ENCODE assay signal across 10 cellular contexts in the genomic region with DNA sequence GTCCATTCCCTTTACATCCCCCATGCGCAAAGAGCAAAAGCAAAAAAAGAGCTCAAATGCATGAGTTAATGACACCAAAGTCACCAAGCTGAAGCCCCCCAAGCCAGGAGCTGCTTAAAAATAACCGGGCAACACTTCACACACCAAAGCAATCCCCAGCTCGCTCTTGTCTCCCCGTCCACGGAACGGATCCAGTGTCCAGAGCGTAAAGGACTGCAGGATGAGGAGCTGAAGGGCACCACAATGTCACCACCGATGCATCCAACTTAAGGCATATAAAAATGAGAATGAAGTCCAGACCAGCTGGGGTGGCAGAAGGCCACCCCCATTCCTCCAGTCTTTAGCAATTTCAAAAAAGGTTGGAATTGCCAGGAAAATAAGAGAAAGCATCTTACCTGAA. TPM values are rescaled to one million over a fixed set of nuclear protein-coding genes. Genes with fewer than 3 reads are reported as not detected.
DNase-seq lines count a peak whose midpoint lies in the region; ATAC-seq, FAIRE-seq and TF ChIP-seq lines count a peak whose summit lies in the region.
"Had no signal": no experiment of that assay in that cellular context is flagged by ENCODE, and none has a peak within 500 bp of the region (broad histone marks: within the 10 kb centered on the region; RNA-seq: fewer than 3 reads in every experiment).

No MANE protein-coding gene starts in this region.

- FAIRE-seq in H1 (lab: Jason Lieb, UNC) = no peak

- H3K4ac ChIP-seq in H1 (replicated peaks; ENCODE audit: insufficient read length, low read depth, low read length) = no peak overlapping the region

- H2AFZ ChIP-seq in H1 (ENCODE audit: low read length) = no peak overlapping the region

- H3K79me2 ChIP-seq in H1 (ENCODE audit: control insufficient read depth in 1 of 2, insufficient read depth in 2 of 2, low read length in 2 of 2) = peaks cover 42 to 87% of the 10 kb centered on the region in 2 experiments

- no peak overlapping the region for H2BK12ac ChIP-seq in H1 (ENCODE audit: low read depth, low read length)

- H3K9me3 ChIP-seq in HUES48 (ENCODE audit: control insufficient read depth, insufficient read depth, low read length) (no peaks in the 10 kb centered on the region), H1 (ENCODE audit: insufficient read depth in 2 of 2, low read depth in 1 of 2, low read length in 1 of 2) (no peaks in the 10 kb centered on the region)

- peaks cover 3 to 37% of the 10 kb centered on the region in 2 experiments for H4K20me1 ChIP-seq in H1 (replicated peaks in 1 of 2; ENCODE audit: control insufficient read depth in 1 of 2, insufficient read depth in 2 of 2, low read length in 2 of 2)

- no peaks in the 10 kb centered on the region for H3K27me3 Mint-ChIP-seq in nephron (ENCODE audit: low read depth)

- no peak overlapping the region for H3K9ac ChIP-seq in HUES48 (ENCODE audit: low read depth, low read length)
- no peak overlapping the region for H3K9ac ChIP-seq in H1 (replicated peaks in 1 of 4; ENCODE audit: extremely low read depth in 1 of 4, low read depth in 3 of 4, low read length in 3 of 4)

- DNase-seq in H1 (ENCODE audit: low read depth in 1 of 2, low spot score in 2 of 2) = no peak
- no peak for DNase-seq in H4 (ENCODE audit: low spot score)
- DNase-seq: hippocampal formation, NCI-H187 had no signal

- peak overlapping the region; percentile 92 to 96 (median 95) for H3K27ac Mint-ChIP-seq in nephron

- H3K14ac ChIP-seq in H1 (ENCODE audit: insufficient read length) = no peak overlapping the region

- peaks cover 73% of the 10 kb centered on the region for H3K36me3 Mint-ChIP-seq in nephron (ENCODE audit: low read depth)

- no peak overlapping the region for H3K56ac ChIP-seq in H1 (replicated peaks; ENCODE audit: insufficient read length, low read depth, low read length)

- no peak overlapping the region for H4K91ac ChIP-seq in H1 (replicated peaks; ENCODE audit: insufficient read length, low read length)

- no peak overlapping the region for H2BK5ac ChIP-seq in H1 (ENCODE audit: low read depth, low read length)

- H2BK20ac ChIP-seq in H1 (ENCODE audit: low read length) = no peak overlapping the region

- POLR2A ChIA-PET in H1 (lab: Charles Lee; ENCODE audit: partially characterized antibody) = interaction anchor here (1.2 to 3.1 kb wide), 6 partner anchors 10 to 49 kb away, joined by 3 to 18 read pairs (median 5); no protein-coding TSS in a partner anchor

- no peak for TF ChIP-seq RAD21 in H1 (IDR thresholded peaks at IDR 0.05 in 1 of 2, conservative IDR thresholded peaks at IDR 0.05 in 1 of 2; ENCODE audit: low read depth in 2 of 2, low read length in 2 of 2)

- H3K23me2 ChIP-seq in H1 (ENCODE audit: low read depth, low read length) = no peaks in the 10 kb centered on the region

- H3K9me3 Mint-ChIP-seq in nephron = no peaks in the 10 kb centered on the region

- no peaks in the 10 kb centered on the region for H3K27me3 ChIP-seq in HUES48 (ENCODE audit: control insufficient read depth, insufficient read depth, low read length)
- peaks cover 0 to 2% (median under 1%) of the 10 kb centered on the region in 4 experiments; a peak in 2 of 7 replicates for H3K27me3 ChIP-seq in H1 (replicated peaks in 1 of 4; ENCODE audit: control insufficient read depth in 3 of 4, extremely low read depth in 1 of 4, insufficient read depth in 3 of 4, low read length in 3 of 4)

- peaks cover 58% of the 10 kb centered on the region for H3K36me3 ChIP-seq in HUES48 (ENCODE audit: control insufficient read depth, insufficient read depth, low read length)
- no peaks in the 10 kb centered on the region; a peak in 1 of 8 replicates for H3K36me3 ChIP-seq in H1 (ENCODE audit: control insufficient read depth in 2 of 4, insufficient read depth in 4 of 4, low read length in 3 of 4)

- no peak overlapping the region; a peak in 1 of 4 replicates for H3K4me2 ChIP-seq in H1 (ENCODE audit: insufficient read depth in 1 of 2, low read depth in 2 of 2, low read length in 2 of 2)

- CTCF ChIA-PET in H1 (lab: Charles Lee; ENCODE audit: partially characterized antibody) = interaction anchor here (0.6 to 1.8 kb wide), 5 partner anchors 11 to 521 kb away, joined by 3 to 7 read pairs (median 3); no protein-coding TSS in a partner anchor

- H4K5ac ChIP-seq in H1 (ENCODE audit: insufficient read length, low read depth, low read length) = no peak overlapping the region

- H3K4me1 Mint-ChIP-seq in nephron = peaks cover 98% of the 10 kb centered on the region

- H3K4me3 ChIP-seq in HUES48 (ENCODE audit: low read depth, low read length) (peak overlapping the region; percentile 11; the same call in 1 of the 2 replicates), H1 (ENCODE audit: extremely low read depth in 1 of 4, insufficient read depth in 2 of 4, low read depth in 3 of 4, low read length in 4 of 4) (no peak overlapping the region)

- no peak for TF ChIP-seq EP300 in H1 (IDR thresholded peaks at IDR 0.05; ENCODE audit: borderline replicate concordance in 1 of 2, low read depth in 2 of 2, low read length in 2 of 2)

- H4K8ac ChIP-seq in H1 (ENCODE audit: extremely low read depth, insufficient read depth, low read length) = no peak overlapping the region

- H3K4me1 ChIP-seq in HUES48 (ENCODE audit: control insufficient read depth, insufficient read depth, low read length) (peaks cover 95% of the 10 kb centered on the region), H1 (replicated peaks in 1 of 4; ENCODE audit: control insufficient read depth in 3 of 4, insufficient read depth in 4 of 4, low read length in 3 of 4) (peaks cover 14 to 51% (median 29%) of the 10 kb centered on the region in 4 experiments)

- WGBS in H1 (ENCODE audit: extremely low coverage in 1 of 2, insufficient coverage in 1 of 2, insufficient read length in 1 of 2, insufficient replicate concordance in 2 of 2, low coverage in 1 of 2, low lambda C conversion rate in 2 of 2, missing lambda C conversion rate in 1 of 2), 2 experiments = 90% methylated on average over 8 of the region's 8 CpGs; no CpG with 5 or more reads in 1 of the 2 experiments

- no peak overlapping the region for H3K23ac ChIP-seq in H1 (ENCODE audit: insufficient read length)

- peaks cover 2% of the 10 kb centered on the region; the same call in 1 of the 2 replicates for H3K79me1 ChIP-seq in H1 (ENCODE audit: low read depth, low read length)

- H3K18ac ChIP-seq in H1 (ENCODE audit: extremely low read depth, low read length) = no peak overlapping the region

- TF ChIP-seq CTCF in 22Rv1 (IDR thresholded peaks at IDR 0.05) = no peak
- no peak for TF ChIP-seq CTCF in H1 (IDR thresholded peaks at IDR 0.05; ENCODE audit: control extremely low read depth in 1 of 3, insufficient read depth in 1 of 3, low read depth in 1 of 3, low read length in 3 of 3)
- no peak for TF ChIP-seq CTCF in nephron (IDR thresholded peaks at IDR 0.05; ENCODE audit: unreplicated experiment in 3 of 3)

- ATAC-seq in GM18502 (IDR thresholded peaks at IDR 0.05; ENCODE audit: poor library complexity, unreplicated experiment) (no peak), GM18868 (IDR thresholded peaks at IDR 0.05; ENCODE audit: unreplicated experiment) (no peak), HG03280 (IDR thresholded peaks at IDR 0.05; ENCODE audit: unreplicated experiment) (no peak)

- H2AK5ac ChIP-seq in H1 (ENCODE audit: low read depth, low read length) = 0 out of 2 replicates have a peak overlapping the region, but pooled peaks have one; percentile 55

- TF ChIP-seq POLR2A in H1 (IDR thresholded peaks at IDR 0.05; ENCODE audit: control extremely low read depth in 1 of 2, low read depth in 2 of 2, low read length in 2 of 2) = no peak

- peak overlapping the region; percentile 78 to 100 (median 86) for H3K4me3 Mint-ChIP-seq in nephron

- H3K27ac ChIP-seq in 22Rv1 = peak overlapping the region; percentile 49
- H3K27ac ChIP-seq in HUES48 (ENCODE audit: low read depth, low read length) = peak overlapping the region; percentile 8
- no peak overlapping the region for H3K27ac ChIP-seq in H1 (ENCODE audit: low read depth, low read length)

- no peak overlapping the region for H2BK120ac ChIP-seq in H1 (replicated peaks; ENCODE audit: low read depth, low read length)

- 0 out of 2 replicates have a peak overlapping the region, but pooled peaks have one; percentile 47 for H2BK15ac ChIP-seq in H1 (ENCODE audit: low read length)

TF ChIP-seq in H1, 55 proteins besides CTCF, POLR2A, EP300 and RAD21 (continues in another document):
- TF ChIP-seq CEBPB (IDR thresholded peaks at IDR 0.05; ENCODE audit: low read depth, low read length) = no peak
- TF ChIP-seq GABPA (IDR thresholded peaks at IDR 0.05; ENCODE audit: borderline replicate concordance, insufficient read depth, low read length) = no peak
- TF ChIP-seq CBX5 (IDR thresholded peaks at IDR 0.05; ENCODE audit: low read depth, low read length) = no peak
- no peak for TF ChIP-seq RXRA (IDR thresholded peaks at IDR 0.05; ENCODE audit: insufficient read depth, low read depth, low read length)
- no peak for TF ChIP-seq TBP (IDR thresholded peaks at IDR 0.05; ENCODE audit: low read depth, low read length)
- TF ChIP-seq CBX8 (IDR thresholded peaks at IDR 0.05; ENCODE audit: borderline replicate concordance, low read depth, low read length) = no peak
- TF ChIP-seq EZH2 (IDR thresholded peaks at IDR 0.05; ENCODE audit: low read depth, low read length, severe bottlenecking) = no peak
- TF ChIP-seq HDAC2 (IDR thresholded peaks at IDR 0.05; ENCODE audit: borderline replicate concordance in 1 of 2, low read depth in 2 of 2, low read length in 2 of 2) = no peak
- no peak for TF ChIP-seq SIN3A (conservative IDR thresholded peaks at IDR 0.05 in 1 of 2, IDR thresholded peaks at IDR 0.05 in 1 of 2; ENCODE audit: low read depth in 1 of 2, low read length in 2 of 2)
- no peak for TF ChIP-seq SRF (IDR thresholded peaks at IDR 0.05; ENCODE audit: low read depth, low read length)
- no peak for TF ChIP-seq GTF2F1 (IDR thresholded peaks at IDR 0.05; ENCODE audit: borderline replicate concordance, low read depth, low read length)

RNA-seq across cellular contexts. Expression of a gene that starts 8.7 kb away (rescaled TPM):
- 13.8 and 15.5 TPM in 2 replicates for total RNA-seq in H1 (2021; fragmentation: NEBNext Ultra II Directional; extraction: Animal tissue kit (Norgen Biotek cat#: 25700))
- 6.5 and 6.6 TPM in 2 replicates for polyA plus RNA-seq in H1 (2011; rRNA removed)
- polyA plus RNA-seq in H1 (2011; cell fraction: cytosol; rRNA removed) = 6.1 TPM
- polyA plus RNA-seq in H1 (2011; cell fraction: nucleus; rRNA removed) = 9.4 TPM
- 3.7 to 4.5 TPM (median 4.3 TPM) in 4 replicates for polyA plus RNA-seq in H1 (2012, experiment 1 of 2)
- 4.8 TPM for polyA plus RNA-seq in H1 (2012, experiment 2 of 2)
- polyA plus RNA-seq in H1 (2013, experiment 1 of 2) = 12.4 TPM
- polyA plus RNA-seq in H1 (2013, experiment 2 of 2) = 12.0 TPM
- 10.3 and 13.5 TPM in 2 replicates for polyA minus RNA-seq in H1 (2011; rRNA and poly(A)+ RNA removed)
- polyA minus RNA-seq in H1 (2011; cell fraction: cytosol; rRNA and poly(A)+ RNA removed) = 9.7 TPM
- 9.4 TPM for polyA minus RNA-seq in H1 (2011; cell fraction: nucleus; rRNA and poly(A)+ RNA removed)
- 6.9 and 10.1 TPM in 2 replicates for total RNA-seq in H4 (2014; rRNA removed; shearing (Covaris generic))
